8 cellular contexts compared by ENCODE assay signal in the genomic region with DNA sequence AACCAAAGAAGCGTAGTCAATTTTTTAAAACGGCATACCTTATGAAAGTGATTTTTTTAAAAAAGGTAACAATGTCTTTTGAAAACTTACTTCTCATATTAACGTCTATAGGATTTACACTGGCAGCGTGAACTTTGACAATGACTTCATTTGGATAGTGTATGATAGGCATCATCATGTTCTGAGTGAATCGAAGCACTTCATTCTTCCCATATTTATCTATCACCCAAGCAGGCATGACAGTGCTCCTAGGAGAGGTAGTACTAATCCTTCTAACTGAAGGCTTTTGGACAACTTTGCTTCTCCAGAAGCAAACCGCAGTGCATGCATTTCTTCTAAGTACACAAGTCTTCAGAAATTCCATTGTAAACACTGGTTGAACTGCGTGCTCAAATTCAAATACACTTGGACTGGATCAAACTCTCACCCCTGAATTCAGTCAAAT. TPM values are rescaled to one million over a fixed set of nuclear protein-coding genes. Genes with fewer than 3 reads are reported as not detected.
DNase-seq lines count a peak whose midpoint lies in the region; ATAC-seq, FAIRE-seq and TF ChIP-seq lines count a peak whose summit lies in the region.

No MANE protein-coding gene starts in this region.

- peak overlapping the region; percentile 40; the same call in 1 of the 2 replicates for H4K5ac ChIP-seq in IMR-90 (ENCODE audit: low read depth, low read length)

- ATAC-seq in GM19035 (IDR thresholded peaks at IDR 0.05; ENCODE audit: unreplicated experiment) (peak; percentile 8), IMR-90 (ENCODE audit: low read depth) (peak; percentile 52), memory B cell (ENCODE audit: low read depth) (peak; percentile 10), upper lobe of right lung (no peak)

- peak overlapping the region; percentile 78 for H3K23ac ChIP-seq in IMR-90 (ENCODE audit: low read depth, low read length)

- H3K36me3 ChIP-seq in IMR-90 (ENCODE audit: control insufficient read depth, insufficient read depth, low read length) (no peaks in the 10 kb centered on the region), breast epithelium (no peaks in the 10 kb centered on the region), upper lobe of right lung (no peaks in the 10 kb centered on the region)

- peak overlapping the region; percentile 98 for H3K27ac Mint-ChIP-seq in memory B cell

- H3K4ac ChIP-seq in IMR-90 (ENCODE audit: low read depth, low read length), result 0 out of 2 replicates have a peak overlapping the region, but pooled peaks have one; percentile 62

- H3K9me1 ChIP-seq in IMR-90 (ENCODE audit: insufficient read depth, low read length), result no peaks in the 10 kb centered on the region

- WGBS in IMR-90 (ENCODE audit: extremely low coverage in 2 of 2, insufficient read length in 1 of 2), 2 experiments, result 0% methylated on average over 1 of the region's 7 CpGs; no CpG with 5 or more reads in 1 of the 2 experiments

- POLR2A ChIA-PET in AG04449 (lab: Yijun Ruan, JAX) (interaction anchor here (0.7 kb wide), 1 partner anchor 8 kb away, joined by 3 read pairs; no protein-coding TSS in a partner anchor), IMR-90 (lab: Charles Lee; ENCODE audit: unreplicated experiment) (no interaction called here)

- no TSS peak for BruUV-seq in IMR-90 (replicated peaks; lab: Mats Ljungman, UMichigan)

- H3K27me3 ChIP-seq in IMR-90 (ENCODE audit: control insufficient read depth, insufficient read depth, low read length) (no peaks in the 10 kb centered on the region), breast epithelium (no peaks in the 10 kb centered on the region), upper lobe of right lung (no peaks in the 10 kb centered on the region)

- no peak for TF ChIP-seq POLR2A in IMR-90 (IDR thresholded peaks at IDR 0.05; ENCODE audit: low read depth, low read length)
- TF ChIP-seq POLR2A in breast epithelium (IDR thresholded peaks at IDR 0.05), result no peak

- no peak for TF ChIP-seq CTCF in AG04449 (IDR thresholded peaks at IDR 0.05; ENCODE audit: insufficient read depth, low read length, missing control alignments)
- TF ChIP-seq CTCF in IMR-90 (conservative IDR thresholded peaks at IDR 0.05; ENCODE audit: low read depth, low read length), result no peak
- no peak for TF ChIP-seq CTCF in breast epithelium (IDR thresholded peaks at IDR 0.05)
- no peak for TF ChIP-seq CTCF in upper lobe of right lung (IDR thresholded peaks at IDR 0.05)

- no peak overlapping the region for H2BK15ac ChIP-seq in IMR-90 (ENCODE audit: low read depth, low read length)

- CTCF ChIA-PET in AG04449 (lab: Yijun Ruan, JAX) (interaction anchor here (1.4 to 1.6 kb wide), 2 partner anchors 10 to 62 kb away, joined by 4 read pairs; no protein-coding TSS in a partner anchor), IMR-90 (lab: Yijun Ruan, JAX) (interaction anchor here (0.6 to 0.8 kb wide), 2 partner anchors 52 to 351 kb away, joined by 3 to 4 read pairs; no protein-coding TSS in a partner anchor)

- H3K27me3 Mint-ChIP-seq in memory B cell, result no peaks in the 10 kb centered on the region

- H4K8ac ChIP-seq in IMR-90 (ENCODE audit: low read depth in 2 of 2, low read length in 2 of 2), result peak overlapping the region; percentile 86 to 97; a peak in 3 of 4 replicates

- H3K4me2 ChIP-seq in IMR-90 (ENCODE audit: low read depth, low read length), result peak overlapping the region; percentile 80

- peak overlapping the region; percentile 91 for H2AFZ ChIP-seq in IMR-90 (replicated peaks; ENCODE audit: low read length, poor library complexity)

- intact Hi-C loops in IMR-90 (cut with micrococcal nuclease) (loop anchor here (5.0 kb wide), 1 partner anchor 36 kb away; no protein-coding TSS in a partner anchor), breast epithelium (cut with DNase I; ENCODE audit: low total_unique reads) (no loop called here), upper lobe of right lung (cut with DNase I) (no loop called here)

- H3K4me1 ChIP-seq in IMR-90 (ENCODE audit: control insufficient read depth, insufficient read depth, low read length) (peaks cover 6% of the 10 kb centered on the region), breast epithelium (peaks cover 0 to 7% of the 10 kb centered on the region in 2 donors), upper lobe of right lung (peaks cover 12% of the 10 kb centered on the region)

- no peak for DNase-seq in AG04449 (ENCODE audit: low read depth, low spot score)
- DNase-seq in IMR-90, result peak; percentile 16
- no peak for DNase-seq in breast epithelium (ENCODE audit: low spot score in 2 of 2)
- DNase-seq in memory B cell (ENCODE audit: low spot score in 2 of 2), result no peak
- DNase-seq in upper lobe of right lung, result no peak
- DNase-seq in frontal cortex (ENCODE audit: low spot score in 2 of 2), result no peak
- DNase-seq in NCI-H1105 (lab: John Stamatoyannopoulos, UW), result no peak

- H3K14ac ChIP-seq in IMR-90 (replicated peaks; ENCODE audit: low read depth, low read length), result peak overlapping the region; percentile 48

- no peak for FAIRE-seq in frontal cortex (lab: Jason Lieb, UNC)

- peaks cover 32% of the 10 kb centered on the region for H3K4me1 Mint-ChIP-seq in memory B cell

- H3K9ac ChIP-seq in IMR-90 (ENCODE audit: low read depth, low read length), result peak overlapping the region; percentile 81; the same call in 1 of the 2 replicates

- H3K9me3 Mint-ChIP-seq in memory B cell, result no peaks in the 10 kb centered on the region

- no peak for TF ChIP-seq RAD21 in IMR-90 (IDR thresholded peaks at IDR 0.05; ENCODE audit: low read length)

- in situ Hi-C loops in IMR-90 (cut with MboI; ENCODE audit: low sequenced_read_pairs), result no loop called here

- no peak overlapping the region for H3K18ac ChIP-seq in IMR-90 (ENCODE audit: low read depth, low read length)

- H3K4me3 Mint-ChIP-seq in memory B cell, result peak overlapping the region; percentile 95

- H2BK5ac ChIP-seq in IMR-90 (ENCODE audit: low read depth, low read length, poor library complexity, severe bottlenecking), result peak overlapping the region; percentile 49

- peak overlapping the region; percentile 96 for H3K4me3 ChIP-seq in AG04449 (ENCODE audit: low read depth, low read length)
- peak overlapping the region; percentile 85 for H3K4me3 ChIP-seq in IMR-90 (ENCODE audit: insufficient read depth, low read depth, low read length)
- H3K4me3 ChIP-seq in breast epithelium, result peak overlapping the region; percentile 63 to 83 (median 79)
- peak overlapping the region; percentile 94 for H3K4me3 ChIP-seq in upper lobe of right lung

- H4K91ac ChIP-seq in IMR-90 (ENCODE audit: insufficient read depth, low read depth, low read length), result 0 out of 2 replicates have a peak overlapping the region, but pooled peaks have one; percentile 21

- H2AK9ac ChIP-seq in IMR-90 (replicated peaks; ENCODE audit: low read depth, low read length, poor library complexity), result no peak overlapping the region

- H4K20me1 ChIP-seq in IMR-90 (ENCODE audit: insufficient read depth, low read length), result no peaks in the 10 kb centered on the region

- peak overlapping the region; percentile 66 for H3K56ac ChIP-seq in IMR-90 (ENCODE audit: extremely low read depth, insufficient read depth, low read length)

- H2BK20ac ChIP-seq in IMR-90 (ENCODE audit: low read depth, low read length), result no peak overlapping the region

- H2AK5ac ChIP-seq in IMR-90 (ENCODE audit: low read depth, low read length), result no peak overlapping the region

- H2BK120ac ChIP-seq in IMR-90 (ENCODE audit: low read depth, low read length), result no peak overlapping the region

- H3K9me3 ChIP-seq in IMR-90 (ENCODE audit: control insufficient read depth, insufficient read depth, low read length) (no peaks in the 10 kb centered on the region), breast epithelium (no peaks in the 10 kb centered on the region), upper lobe of right lung (no peaks in the 10 kb centered on the region)

- H3K79me1 ChIP-seq in IMR-90 (ENCODE audit: low read depth in 1 of 2, low read length in 2 of 2), result peaks cover 8 to 26% of the 10 kb centered on the region in 2 experiments; a peak in 3 of 4 replicates

- dilution Hi-C loops in IMR-90 (cut with HindIII; ENCODE audit: low sequenced_read_pairs, unreplicated experiment), result no loop called here

- H3K27ac ChIP-seq in IMR-90 (ENCODE audit: insufficient read depth, low read length) (no peak overlapping the region), breast epithelium (peak overlapping the region; percentile 70 to 77), upper lobe of right lung (peak overlapping the region; percentile 84)

- peaks cover 8% of the 10 kb centered on the region for H3K36me3 Mint-ChIP-seq in memory B cell

TF ChIP-seq in IMR-90, 13 proteins besides CTCF, POLR2A, EP300 and RAD21:
- TF ChIP-seq RCOR1 (IDR thresholded peaks at IDR 0.05; ENCODE audit: insufficient replicate concordance, low read length), result no peak
- no peak for TF ChIP-seq NFE2L2 (IDR thresholded peaks at IDR 0.05; ENCODE audit: low read depth, low read length)
- no peak for TF ChIP-seq MAFK (IDR thresholded peaks at IDR 0.05; ENCODE audit: low read depth, low read length)
- TF ChIP-seq BHLHE40 (IDR thresholded peaks at IDR 0.05; ENCODE audit: low read depth, low read length), result no peak
- TF ChIP-seq, protein P1, sequence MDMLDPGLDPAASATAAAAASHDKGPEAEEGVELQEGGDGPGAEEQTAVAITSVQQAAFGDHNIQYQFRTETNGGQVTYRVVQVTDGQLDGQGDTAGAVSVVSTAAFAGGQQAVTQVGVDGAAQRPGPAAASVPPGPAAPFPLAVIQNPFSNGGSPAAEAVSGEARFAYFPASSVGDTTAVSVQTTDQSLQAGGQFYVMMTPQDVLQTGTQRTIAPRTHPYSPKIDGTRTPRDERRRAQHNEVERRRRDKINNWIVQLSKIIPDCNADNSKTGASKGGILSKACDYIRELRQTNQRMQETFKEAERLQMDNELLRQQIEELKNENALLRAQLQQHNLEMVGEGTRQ (IDR thresholded peaks at IDR 0.05; ENCODE audit: low read depth, low read length), result no peak
- TF ChIP-seq SMC3 (IDR thresholded peaks at IDR 0.05; ENCODE audit: low read depth, low read length), result no peak
- no peak for TF ChIP-seq CHD1 (IDR thresholded peaks at IDR 0.05; ENCODE audit: low read depth, low read length)
- TF ChIP-seq FOS (IDR thresholded peaks at IDR 0.05; ENCODE audit: low read depth, low read length), result no peak

RNA-seq across cellular contexts. Expression of gene RTN4IP1, which starts 0.6 kb away (rescaled TPM):
- total RNA-seq in IMR-90 (2012; rRNA removed) (9.9 and 11.7 TPM in 2 replicates), breast epithelium (1 to 10 TPM; 1.4 to 7.6 (median 4.3) TPM), upper lobe of right lung (3.2 TPM), frontal cortex (11.4 TPM)
- polyA plus RNA-seq in IMR-90 (2012; rRNA removed), result 4.9 and 5.7 TPM in 2 replicates
- 1.8 and 3.1 TPM in 2 replicates for polyA plus RNA-seq in IMR-90 (2012; cell fraction: cytosol; rRNA removed)
- polyA plus RNA-seq in IMR-90 (2012; cell fraction: nucleus; rRNA removed; ENCODE audit: low replicate concordance), result 0.46 and 3.0 TPM in 2 replicates

RNA-seq across cellular contexts. Expression of gene QRSL1, which starts 0.7 kb away (rescaled TPM):
- total RNA-seq in IMR-90 (2012; rRNA removed) (10.6 and 10.9 TPM in 2 replicates), breast epithelium (10 to 100 TPM in 1 of 3 donors, 1 to 10 TPM in 2; 7.4 to 17.1 (median 9.2) TPM), upper lobe of right lung (11.8 TPM), frontal cortex (17.5 TPM)
- 4.7 and 6.1 TPM in 2 replicates for polyA plus RNA-seq in IMR-90 (2012; rRNA removed)
- polyA plus RNA-seq in IMR-90 (2012; cell fraction: cytosol; rRNA removed), result 1.9 and 2.5 TPM in 2 replicates
- 2.9 and 8.0 TPM in 2 replicates for polyA plus RNA-seq in IMR-90 (2012; cell fraction: nucleus; rRNA removed; ENCODE audit: low replicate concordance)
